ENCODE assay signal across 1 cellular context in genomic region chr7:150382123-150382843, GRCh38.
TF ChIP-seq lines count a peak whose summit lies in the region.

No MANE protein-coding gene starts in this region.

TF ChIP-seq in neural cell, 6 proteins besides CTCF, POLR2A, EP300 and RAD21:
- TF ChIP-seq REST (IDR thresholded peaks at IDR 0.05; ENCODE audit: borderline replicate concordance), result no peak
- no peak for TF ChIP-seq TAF1 (IDR thresholded peaks at IDR 0.05; ENCODE audit: low read depth)
- no peak for TF ChIP-seq EZH2 (IDR thresholded peaks at IDR 0.05; ENCODE audit: borderline replicate concordance, insufficient read depth, low read length, poor library complexity, severe bottlenecking)
- no peak for TF ChIP-seq MXI1 (conservative IDR thresholded peaks at IDR 0.05; ENCODE audit: poor library complexity, severe bottlenecking)
- no peak for TF ChIP-seq POLR2AphosphoS5 (IDR thresholded peaks at IDR 0.05)
- no peak for TF ChIP-seq SMC3 (conservative IDR thresholded peaks at IDR 0.05; ENCODE audit: poor library complexity)
